8 cellular contexts compared by ENCODE assay signal in genomic region chr4:170138580-170139194, GRCh38. TPM values are rescaled to one million over a fixed set of nuclear protein-coding genes. Genes with fewer than 3 reads are reported as not detected.
A peak's percentile ranks its signal among the peaks of the same experiment; 100 is the strongest.
DNase-seq lines count a peak whose midpoint lies in the region; ATAC-seq, FAIRE-seq and TF ChIP-seq lines count a peak whose summit lies in the region.

No MANE protein-coding gene starts in this region.

- peak overlapping the region; percentile 23 for H2AFZ ChIP-seq in astrocyte (ENCODE audit: low read depth, low read length)

- H3K4me1 ChIP-seq in astrocyte (ENCODE audit: insufficient read depth, low read length) (peaks cover 8% of the 10 kb centered on the region), small intestine (ENCODE audit: control insufficient read depth in 2 of 2, insufficient read depth in 1 of 2, low read depth in 1 of 2, low read length in 1 of 2) (no peaks in the 10 kb centered on the region)

- no peaks in the 10 kb centered on the region for H3K79me2 ChIP-seq in astrocyte (ENCODE audit: insufficient read depth, low read length)

- H3K36me3 ChIP-seq in astrocyte (ENCODE audit: insufficient read depth, low read length) = no peaks in the 10 kb centered on the region
- no peaks in the 10 kb centered on the region for H3K36me3 ChIP-seq in small intestine (ENCODE audit: control insufficient read depth in 2 of 2, insufficient read depth in 2 of 2, low read length in 2 of 2)

- no peak overlapping the region for H3K9ac ChIP-seq in astrocyte (ENCODE audit: low read length)

- peaks cover 12% of the 10 kb centered on the region for H3K9me3 Mint-ChIP-seq in astrocyte (ENCODE audit: unreplicated experiment)

- H3K4me3 ChIP-seq in astrocyte (ENCODE audit: insufficient read depth, low read depth, low read length) (no peak overlapping the region), small intestine (ENCODE audit: low read depth in 1 of 2, low read length in 2 of 2) (no peak overlapping the region)

- peak; percentile 54 for FAIRE-seq in astrocyte (lab: Jason Lieb, UNC)
- no peak for FAIRE-seq in small intestine (lab: Jason Lieb, UNC)

- H3K27me3 Mint-ChIP-seq in astrocyte (ENCODE audit: low read depth, unreplicated experiment) = peaks cover 4% of the 10 kb centered on the region

- H3K36me3 Mint-ChIP-seq in astrocyte (ENCODE audit: low read depth, unreplicated experiment) = no peaks in the 10 kb centered on the region

- H3K27ac Mint-ChIP-seq in astrocyte (ENCODE audit: unreplicated experiment) = no peak overlapping the region

- no peaks in the 10 kb centered on the region for H3K4me1 Mint-ChIP-seq in astrocyte (ENCODE audit: low read depth, unreplicated experiment)

- peak overlapping the region; percentile 47 for H3K4me2 ChIP-seq in astrocyte (ENCODE audit: low read length)

- H3K4me3 Mint-ChIP-seq in astrocyte (ENCODE audit: unreplicated experiment) = no peak overlapping the region

- ATAC-seq in HG02885 (IDR thresholded peaks at IDR 0.05; ENCODE audit: poor library complexity, unreplicated experiment) = peak; percentile 95

- H3K27ac ChIP-seq in astrocyte (ENCODE audit: low read depth, low read length) (no peak overlapping the region), small intestine (ENCODE audit: low read depth in 1 of 2, low read length in 1 of 2) (no peak overlapping the region)

- 7 to 10% (median 8%) methylated on average over 15 of the region's 15 CpGs for WGBS in small intestine, 3 donors

- DNase-seq in activated gamma-delta T cell treated with Interleukin-2 at 50 U/mL for 16 hours (peak; percentile 60), activated gamma-delta T cell (lab: John Stamatoyannopoulos, UW) (no peak), NCI-H1694 treated with DMSO at 0.1 percent for 48 hours (lab: John Stamatoyannopoulos, UW) (peak; percentile 51), T-helper 22 cell (ENCODE audit: low read depth) (peak; percentile 4), astrocyte (ENCODE audit: low read depth) (peak; percentile 47), hypothalamus (lab: John Stamatoyannopoulos, UW) (peak in 46 of 51 donors; percentile 1 to 73 (median 32)), small intestine (peak; percentile 63)

- H4K20me1 ChIP-seq in astrocyte (ENCODE audit: insufficient read depth, low read length) = no peaks in the 10 kb centered on the region

- peak; percentile 76 for TF ChIP-seq CTCF in astrocyte (IDR thresholded peaks at IDR 0.05; ENCODE audit: insufficient read depth, low read depth, low read length)

- H3K27me3 ChIP-seq in astrocyte (ENCODE audit: insufficient read depth, low read length) (no peaks in the 10 kb centered on the region), small intestine (ENCODE audit: control insufficient read depth in 2 of 2, insufficient read depth in 2 of 2, low read length in 2 of 2) (no peaks in the 10 kb centered on the region)

- H3K9me3 ChIP-seq in astrocyte (ENCODE audit: insufficient read depth, low read depth, low read length) (peaks cover 5% of the 10 kb centered on the region), small intestine (ENCODE audit: control insufficient read depth, low read depth) (no peaks in the 10 kb centered on the region)

RNA-seq across cellular contexts. Expression of gene AADAT, which starts 48.9 kb away (rescaled TPM):
- total RNA-seq in astrocyte = 10.3 and 10.5 TPM in 2 replicates
- polyA plus RNA-seq in small intestine = 1 to 10 TPM in 1 of 3 donors, not detected in 2; 1.7 TPM
